1 cellular context compared by ENCODE assay signal in the genomic region with DNA sequence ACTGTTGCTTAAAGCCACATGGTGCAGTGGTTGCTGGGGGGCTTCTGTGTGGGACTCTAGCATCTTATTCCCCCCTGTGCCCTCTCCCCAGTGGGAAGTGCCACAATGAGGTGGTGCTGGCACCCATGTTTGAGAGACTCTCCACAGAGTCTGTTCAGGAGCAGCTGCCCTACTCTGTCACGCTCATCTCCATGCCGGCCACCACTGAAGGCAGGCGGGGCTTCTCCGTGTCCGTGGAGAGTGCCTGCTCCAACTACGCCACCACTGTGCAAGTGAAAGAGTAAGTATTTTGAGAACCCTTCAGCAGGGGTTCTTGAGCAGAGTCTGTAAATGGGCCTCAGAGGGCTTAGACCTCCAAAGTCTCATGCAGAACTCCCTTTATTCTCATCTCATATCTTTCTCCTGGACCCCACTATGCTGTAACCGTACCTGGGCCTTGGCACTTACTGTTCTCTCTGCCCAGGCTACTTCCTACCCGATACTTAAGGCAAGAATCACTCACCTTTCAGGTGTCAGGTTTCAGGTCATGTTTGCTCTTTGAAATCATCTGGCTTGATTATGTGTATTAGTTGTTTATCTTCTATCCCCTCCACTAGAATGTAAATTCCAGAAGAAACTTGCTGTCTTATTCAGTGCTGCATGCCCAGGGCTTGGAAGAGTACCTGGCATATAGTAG.
TF ChIP-seq lines count a peak whose summit lies in the region.

No MANE protein-coding gene starts in this region.

TF ChIP-seq in H1, 55 proteins besides CTCF, POLR2A, EP300 and RAD21 (continued from another document):
- TF ChIP-seq JUN (IDR thresholded peaks at IDR 0.05; ENCODE audit: low read depth, low read length) (no peak), CREB1 (IDR thresholded peaks at IDR 0.05) (no peak), EZH2 (IDR thresholded peaks at IDR 0.05; ENCODE audit: low read depth, low read length, severe bottlenecking) (no peak), CHD2 (IDR thresholded peaks at IDR 0.05; ENCODE audit: low read length) (no peak), ATF2 (IDR thresholded peaks at IDR 0.05; ENCODE audit: low read length) (no peak), TAF7 (optimal IDR thresholded peaks at IDR 0.05; ENCODE audit: borderline replicate concordance, low read depth, low read length) (no peak)
